In genomic region chr11:24880962-24881361, GRCh38 we compare ENCODE assay signal across 27 cellular contexts.
"Had no signal": no experiment of that assay in that cellular context is flagged by ENCODE, and none has a peak within 500 bp of the region (broad histone marks: within the 10 kb centered on the region; RNA-seq: fewer than 3 reads in every experiment).

No MANE protein-coding gene starts in this region.

- H3K27me3 Mint-ChIP-seq: dendritic cell treated with granulocyte-macrophage colony-stimulating factor and Interleukin-4, amounts not matched to agents 40 ng/mL and 50 ng/mL, for 4 days; effector memory CD8-positive, alpha-beta T cell had no signal

- H3K9me3 ChIP-seq: colonic mucosa, esophagus muscularis mucosa, esophagus squamous epithelium, gastrocnemius medialis, gastroesophageal sphincter, heart left ventricle had no signal

- H3K4me1 ChIP-seq: colonic mucosa, esophagus muscularis mucosa, esophagus squamous epithelium, foreskin keratinocyte, gastrocnemius medialis, gastroesophageal sphincter, heart left ventricle, heart right ventricle had no signal

- H3K4me2 ChIP-seq: hepatocyte had no signal

- H3K4me1 Mint-ChIP-seq: endodermal cell had no signal

- DNase-seq: colonic mucosa; cortex of kidney; dermis blood vessel endothelial cell; dorsolateral prefrontal cortex; effector CD4-positive, alpha-beta T cell; effector CD8-positive, alpha-beta T cell; effector memory CD4-positive, alpha-beta T cell; effector memory CD8-positive, alpha-beta T cell; endodermal cell; erythroblast; esophagus squamous epithelium; foreskin fibroblast; foreskin melanocyte; gastrocnemius medialis; glutamatergic neuron; head of caudate nucleus; heart left ventricle; heart right ventricle had no signal

- H3K27me3 ChIP-seq: colonic mucosa, esophagus muscularis mucosa, esophagus squamous epithelium, foreskin keratinocyte, gastrocnemius medialis, gastroesophageal sphincter, heart left ventricle, heart right ventricle, hepatocyte had no signal

- H3K4me3 Mint-ChIP-seq: dendritic cell treated with granulocyte-macrophage colony-stimulating factor and Interleukin-4, amounts not matched to agents 40 ng/mL and 50 ng/mL, for 4 days; effector memory CD8-positive, alpha-beta T cell; endodermal cell had no signal

- H3K27ac ChIP-seq: colonic mucosa, coronary artery, dorsolateral prefrontal cortex, epithelial cell of prostate, esophagus muscularis mucosa, esophagus squamous epithelium, foreskin keratinocyte, gastrocnemius medialis, gastroesophageal sphincter, heart left ventricle, heart right ventricle, hepatocyte had no signal

- ATAC-seq: effector memory CD8-positive, alpha-beta T cell; esophagus mucosa; foreskin keratinocyte; gastrocnemius medialis; gastroesophageal sphincter; heart left ventricle; heart right ventricle had no signal

- H2AFZ ChIP-seq: hepatocyte had no signal

- FAIRE-seq: endothelial cell of umbilical vein had no signal

- H3K36me3 ChIP-seq: colonic mucosa, esophagus muscularis mucosa, esophagus squamous epithelium, gastrocnemius medialis, gastroesophageal sphincter, heart left ventricle, heart right ventricle had no signal

- H3K79me2 ChIP-seq: hepatocyte had no signal

- H3K4me3 ChIP-seq: colonic mucosa, coronary artery, dorsolateral prefrontal cortex, esophagus muscularis mucosa, esophagus squamous epithelium, gastrocnemius medialis, gastroesophageal sphincter, heart left ventricle, heart right ventricle, hepatocyte had no signal

- H3K27ac Mint-ChIP-seq: dendritic cell treated with granulocyte-macrophage colony-stimulating factor and Interleukin-4, amounts not matched to agents 40 ng/mL and 50 ng/mL, for 4 days; effector memory CD8-positive, alpha-beta T cell; endodermal cell had no signal
